In genomic region chr5:66405145-66405544, GRCh38 we compare ENCODE assay signal across 8 cellular contexts.
A peak's percentile ranks its signal among the peaks of the same experiment; 100 is the strongest.
DNase-seq lines count a peak whose midpoint lies in the region; ATAC-seq and TF ChIP-seq lines count a peak whose summit lies in the region.
"Not testable (repeated sequence)": the region's sequence is repeated elsewhere in the genome, so short reads cannot be mapped to it uniquely, and the experiment has no call there.

No MANE protein-coding gene starts in this region.

- not testable (repeated sequence) for H3K9me3 ChIP-seq in DND-41 (ENCODE audit: insufficient read depth, low read length, severe bottlenecking); endodermal cell (ENCODE audit: control insufficient read depth, low read length); neuronal stem cell (replicated peaks in 1 of 2; ENCODE audit: control insufficient read depth in 2 of 2, insufficient read depth in 1 of 2, low read depth in 1 of 2, low read length in 2 of 2)

- H3K4me1 Mint-ChIP-seq in GM23338, WTC11, endodermal cell: not testable (repeated sequence)

- not testable (repeated sequence) for H3K36me3 ChIP-seq in DND-41 (ENCODE audit: insufficient read depth, low read length); GM23338 (ENCODE audit: insufficient read depth); endodermal cell (ENCODE audit: control insufficient read depth, insufficient read depth, low read length); neuronal stem cell (replicated peaks in 1 of 2; ENCODE audit: control insufficient read depth in 2 of 2, insufficient read depth in 2 of 2, low read length in 2 of 2)

- not testable (repeated sequence) for H2BK5ac ChIP-seq in neuronal stem cell (ENCODE audit: low read length)

- CTCF ChIA-PET in WTC11 (lab: Charles Lee), result not testable (repeated sequence)

- not testable (repeated sequence) for H3K27ac ChIP-seq in DND-41 (ENCODE audit: low read length); GM23338 (ENCODE audit: low read depth); endodermal cell (ENCODE audit: low read depth, low read length); neuronal stem cell (replicated peaks; ENCODE audit: low read length)

- H3K79me2 ChIP-seq in DND-41 (ENCODE audit: insufficient read depth, low read length); GM23338 (replicated peaks; ENCODE audit: insufficient read depth): not testable (repeated sequence)

- H2BK120ac ChIP-seq in neuronal stem cell (ENCODE audit: low read depth, low read length), result not testable (repeated sequence)

- not testable (repeated sequence) for H4K20me1 ChIP-seq in DND-41 (ENCODE audit: insufficient read depth, low read length); GM23338 (replicated peaks; ENCODE audit: insufficient read depth)

- H3K4me3 ChIP-seq in DND-41 (ENCODE audit: low read depth in 1 of 2, low read length in 2 of 2); GM23338; endodermal cell (ENCODE audit: low read length); neuronal stem cell (ENCODE audit: low read length in 2 of 2): not testable (repeated sequence)

- peak overlapping the region; percentile 13 for H3K18ac ChIP-seq in neuronal stem cell (ENCODE audit: low read length)

- not testable (repeated sequence) for H3F3A ChIP-seq in GM23338 (replicated peaks; ENCODE audit: low read depth)

- H2BK12ac ChIP-seq in neuronal stem cell (ENCODE audit: low read length), result not testable (repeated sequence)

- H3K9me2 ChIP-seq in GM23338 (ENCODE audit: insufficient read depth), result not testable (repeated sequence)

- not testable (repeated sequence) for H3K36me3 Mint-ChIP-seq in GM23338 (ENCODE audit: low read depth); WTC11; endodermal cell (ENCODE audit: low read depth)

- not testable (repeated sequence) for H3K27me3 ChIP-seq in DND-41 (ENCODE audit: insufficient read depth, low read length, poor library complexity); GM23338 (ENCODE audit: insufficient read depth); endodermal cell (ENCODE audit: control insufficient read depth, insufficient read depth, low read length, poor library complexity, severe bottlenecking); neuronal stem cell (ENCODE audit: control insufficient read depth in 3 of 3, insufficient read depth in 3 of 3, low read depth in 1 of 3, low read length in 3 of 3)

- H3K79me1 ChIP-seq in neuronal stem cell (ENCODE audit: low read depth, low read length), result not testable (repeated sequence)

- H3K27ac Mint-ChIP-seq in GM23338, WTC11, endodermal cell: not testable (repeated sequence)

- not testable (repeated sequence) for H3K4me3 Mint-ChIP-seq in GM23338, WTC11, endodermal cell

- not testable (repeated sequence) for H3K9ac ChIP-seq in DND-41 (ENCODE audit: low read depth, low read length); endodermal cell (ENCODE audit: extremely low read depth, low read length, poor library complexity, severe bottlenecking); neuronal stem cell (ENCODE audit: low read depth, low read length, poor library complexity)

- H3K14ac ChIP-seq in neuronal stem cell (ENCODE audit: low read length), result not testable (repeated sequence)

- H3K9me3 Mint-ChIP-seq in GM23338, WTC11, endodermal cell: not testable (repeated sequence)

- not testable (repeated sequence) for H2AFZ ChIP-seq in DND-41 (ENCODE audit: low read depth, low read length); neuronal stem cell (ENCODE audit: low read length)
- peak overlapping the region; percentile 14; the same call in 1 of the 2 replicates for H2AFZ ChIP-seq in GM23338

- not testable (repeated sequence) for H4K91ac ChIP-seq in neuronal stem cell (ENCODE audit: low read depth, low read length, poor library complexity)

- not testable (repeated sequence) for H3K4me1 ChIP-seq in DND-41 (ENCODE audit: insufficient read depth, low read length); GM23338 (ENCODE audit: insufficient read depth); endodermal cell (ENCODE audit: control insufficient read depth, insufficient read depth, low read length); neuronal stem cell (ENCODE audit: control insufficient read depth in 2 of 2, insufficient read depth in 1 of 2, low read depth in 1 of 2, low read length in 2 of 2)

- H3K4ac ChIP-seq in neuronal stem cell (ENCODE audit: low read length), result not testable (repeated sequence)

- H2AK5ac ChIP-seq in neuronal stem cell (ENCODE audit: low read depth, low read length), result not testable (repeated sequence)

- ATAC-seq in DND-41 (ENCODE audit: insufficient read depth, low read depth); GM23338; WTC11: not testable (repeated sequence)

- peak; percentile 7 for DNase-seq in DND-41
- DNase-seq in GM23338 (ENCODE audit: low spot score), result peak; percentile 9
- DNase-seq in NCI-H146 (lab: John Stamatoyannopoulos, UW), result peak; percentile 22
- peak; percentile 1 for DNase-seq in NCI-H2227 (lab: John Stamatoyannopoulos, UW; ENCODE audit: unreplicated experiment)
- peak; percentile 90 for DNase-seq in NCI-H748 (lab: John Stamatoyannopoulos, UW; ENCODE audit: unreplicated experiment)
- DNase-seq in WTC11 (ENCODE audit: low spot score), result peak; percentile 16
- peak; percentile 54 for DNase-seq in endodermal cell
- not testable (repeated sequence) for DNase-seq in neuronal stem cell (ENCODE audit: low spot score)

- H4K8ac ChIP-seq in neuronal stem cell (ENCODE audit: low read depth, low read length), result not testable (repeated sequence)

- not testable (repeated sequence) for TF ChIP-seq CTCF in DND-41 (IDR thresholded peaks at IDR 0.05; ENCODE audit: borderline replicate concordance, extremely low read depth, low read length, poor library complexity, severe bottlenecking); GM23338 (conservative IDR thresholded peaks at IDR 0.05; ENCODE audit: low read depth in 2 of 2); WTC11 (IDR thresholded peaks at IDR 0.05); endodermal cell (conservative IDR thresholded peaks at IDR 0.05)

- 89 to 92% methylated on average over 2 to 3 of the region's 3 CpGs for WGBS in endodermal cell (ENCODE audit: insufficient coverage in 1 of 2, insufficient read length in 1 of 2), 2 experiments
- no CpG with 5 or more reads among the region's 3 CpGs for WGBS in neuronal stem cell (ENCODE audit: extremely low coverage in 2 of 2, insufficient read length in 2 of 2, insufficient replicate concordance in 1 of 2), 2 donors

- POLR2A ChIA-PET in WTC11 (lab: Charles Lee), result not testable (repeated sequence)

- H2BK15ac ChIP-seq in neuronal stem cell (ENCODE audit: low read length), result not testable (repeated sequence)

- not testable (repeated sequence) for H3K4me2 ChIP-seq in DND-41 (ENCODE audit: insufficient read depth, low read length); GM23338; neuronal stem cell (ENCODE audit: insufficient read depth, low read length, poor library complexity, severe bottlenecking)

- H3K27me3 Mint-ChIP-seq in GM23338 (ENCODE audit: insufficient read depth, low read depth, poor library complexity); WTC11 (ENCODE audit: low read depth); endodermal cell (ENCODE audit: insufficient read depth): not testable (repeated sequence)

- not testable (repeated sequence) for H3K23ac ChIP-seq in neuronal stem cell (ENCODE audit: low read depth, low read length, poor library complexity)
